ENCODE assay signal across 8 cellular contexts in genomic region chr20:34069341-34070078, GRCh38. TPM values are rescaled to one million over a fixed set of nuclear protein-coding genes. Genes with fewer than 3 reads are reported as not detected.
A peak's percentile ranks its signal among the peaks of the same experiment; 100 is the strongest.
DNase-seq lines count a peak whose midpoint lies in the region; ATAC-seq and TF ChIP-seq lines count a peak whose summit lies in the region.

No MANE protein-coding gene starts in this region.

- H3K27ac ChIP-seq in right lobe of liver: no peak overlapping the region

- H3K9me3 ChIP-seq in right lobe of liver: no peaks in the 10 kb centered on the region

- TF ChIP-seq CTCF in right lobe of liver (IDR thresholded peaks at IDR 0.05): peak; percentile 89 to 93 (median 89)

- 29% methylated on average over 6 of the region's 7 CpGs for WGBS in right lobe of liver (ENCODE audit: insufficient coverage, low coverage, low lambda C conversion rate, missing lambda C conversion rate)

- no peak for TF ChIP-seq POLR2A in right lobe of liver (IDR thresholded peaks at IDR 0.05)

- peak; percentile 66 for ATAC-seq in HG03159 (IDR thresholded peaks at IDR 0.05; ENCODE audit: unreplicated experiment)
- ATAC-seq in right lobe of liver: peak; percentile 86 to 94 (median 90)
- ATAC-seq in HG02588 (IDR thresholded peaks at IDR 0.05; ENCODE audit: unreplicated experiment): no peak

- H3K27me3 ChIP-seq in right lobe of liver: no peaks in the 10 kb centered on the region

- DNase-seq in GM04504 (ENCODE audit: low read depth): peak; percentile 55
- peak; percentile 61 for DNase-seq in NCI-H446 treated with DMSO at 0.1 percent for 48 hours (lab: John Stamatoyannopoulos, UW)
- peak; percentile 63 for DNase-seq in activated CD4-positive, alpha-beta T cell treated with anti-CD3 and anti-CD28 coated beads for 48 hours
- peak; percentile 74 to 84 for DNase-seq in dermis microvascular lymphatic vessel endothelial cell (ENCODE audit: low read depth in 2 of 2)
- DNase-seq in right lobe of liver: peak; percentile 53 to 70 (median 63)
- DNase-seq in stimulated activated CD4-positive, alpha-beta T cell treated with anti-CD3 and anti-CD28 coated beads, TNF-alpha, amount 100 ng/mL, for 4 hours (ENCODE audit: low read depth in 3 of 3): peak; percentile 15 to 24 (median 19)

- no peak overlapping the region for H3K4me3 ChIP-seq in right lobe of liver

- H3K36me3 ChIP-seq in right lobe of liver: peaks cover 0 to 16% (median 4%) of the 10 kb centered on the region in 4 donors

- peaks cover 0 to 10% (median 2%) of the 10 kb centered on the region in 4 donors for H3K4me1 ChIP-seq in right lobe of liver

- intact Hi-C loops in right lobe of liver (cut with DNase I): loop anchor here (5.0 to 10.0 kb wide), 3 partner anchors 55 to 155 kb away; no protein-coding TSS in a partner anchor

RNA-seq across cellular contexts. Expression of gene EIF2S2, which starts 42.5 kb away (rescaled TPM):
- total RNA-seq in dermis microvascular lymphatic vessel endothelial cell: 52.5 and 61.9 TPM in 2 replicates
- 10 to 100 TPM; 16.7 to 50.6 (median 30.8) TPM for total RNA-seq in right lobe of liver

Comparison
In these comparisons a context has a peak if more than half of its experiments do, and no peak if none do; other contexts are left out.
1. DNase-seq: peak in every context shown above with its lines; median percentile 79 in dermis microvascular lymphatic vessel endothelial cell; 63 in activated CD4-positive, alpha-beta T cell treated with anti-CD3 and anti-CD28 coated beads for 48 hours; 63 in right lobe of liver; 61 in NCI-H446 treated with DMSO at 0.1 percent for 48 hours; 55 in GM04504; 19 in stimulated activated CD4-positive, alpha-beta T cell treated with anti-CD3 and anti-CD28 coated beads, TNF-alpha, amount 100 ng/mL, for 4 hours.